In the genomic region with DNA sequence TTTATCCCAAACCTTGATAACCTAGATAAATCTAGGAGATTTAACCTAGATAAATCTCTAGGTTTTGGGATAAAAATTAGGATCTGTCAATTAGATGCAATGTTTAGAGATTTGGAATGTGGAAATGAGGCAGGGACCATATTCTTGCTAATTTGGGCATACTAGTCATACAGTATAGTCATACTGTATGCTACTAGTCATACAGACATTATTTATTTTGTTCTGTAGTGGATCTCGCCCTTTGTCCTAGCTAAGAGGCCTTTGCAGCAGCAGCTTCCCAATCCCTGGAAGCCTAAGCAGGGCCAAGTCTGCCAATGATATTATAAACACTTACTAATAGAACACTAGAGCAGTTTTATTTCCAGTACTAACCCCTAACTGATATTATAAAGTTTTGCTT, we compare ENCODE assay signal across 19 cellular contexts.
"Had no signal": no experiment of that assay in that cellular context is flagged by ENCODE, and none has a peak within 500 bp of the region (broad histone marks: within the 10 kb centered on the region; RNA-seq: fewer than 3 reads in every experiment).

No MANE protein-coding gene starts in this region.

- H3K4me1 ChIP-seq: psoas muscle, right lobe of liver, suprapubic skin had no signal

- H3K4me1 Mint-ChIP-seq: nephron had no signal

- H3K27me3 ChIP-seq: gastroesophageal sphincter, right lobe of liver, suprapubic skin had no signal

- H3K4me3 Mint-ChIP-seq: activated naive CD4-positive, alpha-beta T cell treated with anti-CD3 and anti-CD28 coated beads for 36 hours; central memory CD8-positive, alpha-beta T cell; dendritic cell treated with granulocyte-macrophage colony-stimulating factor and Interleukin-4, amounts not matched to agents 40 ng/mL and 50 ng/mL, for 4 days; effector memory CD8-positive, alpha-beta T cell; nephron; type B pancreatic cell had no signal

- H3K4me3 ChIP-seq: gastroesophageal sphincter, psoas muscle, right lobe of liver, suprapubic skin had no signal

- H3K36me3 ChIP-seq: gastroesophageal sphincter, right lobe of liver, suprapubic skin had no signal

- H3K9me3 ChIP-seq: psoas muscle, right lobe of liver had no signal

- H3K27ac Mint-ChIP-seq: activated naive CD4-positive, alpha-beta T cell treated with anti-CD3 and anti-CD28 coated beads for 36 hours; dendritic cell treated with granulocyte-macrophage colony-stimulating factor and Interleukin-4, amounts not matched to agents 40 ng/mL and 50 ng/mL, for 4 days; effector memory CD8-positive, alpha-beta T cell; nephron; type B pancreatic cell had no signal

- H3K27me3 Mint-ChIP-seq: central memory CD8-positive, alpha-beta T cell; dendritic cell treated with granulocyte-macrophage colony-stimulating factor and Interleukin-4, amounts not matched to agents 40 ng/mL and 50 ng/mL, for 4 days; effector memory CD8-positive, alpha-beta T cell; type B pancreatic cell had no signal

- H3K9me3 Mint-ChIP-seq: type B pancreatic cell had no signal

- DNase-seq: activated CD4-positive, alpha-beta T cell treated with anti-CD3 and anti-CD28 coated beads for 1 hour; activated CD4-positive, alpha-beta T cell treated with anti-CD3 and anti-CD28 coated beads, Interleukin-2, amount 50 U/mL, for 48 hours; activated naive CD4-positive, alpha-beta T cell treated with anti-CD3 and anti-CD28 coated beads for 36 hours; effector memory CD8-positive, alpha-beta T cell; erythroblast; kidney; left ventricle myocardium superior; mesendoderm; occipital lobe; psoas muscle; right lobe of liver; stimulated activated CD4-positive, alpha-beta T cell treated with anti-CD3 and anti-CD28 coated beads, Interleukin-2, amount 100 ng/mL, for 24 hours; stimulated activated naive CD4-positive, alpha-beta T cell treated with Interleukin-2 at 50 U/mL for 16 hours had no signal
